28 cellular contexts compared by ENCODE assay signal in genomic region chr10:7056216-7056615, GRCh38.
"Had no signal": no experiment of that assay in that cellular context is flagged by ENCODE, and none has a peak within 500 bp of the region (broad histone marks: within the 10 kb centered on the region; RNA-seq: fewer than 3 reads in every experiment).

No MANE protein-coding gene starts in this region.

- H3K27ac Mint-ChIP-seq: mesothelial cell of epicardium; stimulated activated naive B cell treated with anti-CD40 and anti-IgM and Interleukin-4, amounts not matched to agents 10 μg/mL and 1 μg/mL and 100 μg/mL, for 72 hours had no signal

- H3K4me3 ChIP-seq: left lung, lower lobe of right lung, mucosa of descending colon, ovary, prostate gland, skin epidermis, thoracic aorta, tibial artery, uterus had no signal

- H3K36me3 Mint-ChIP-seq: mesothelial cell of epicardium; naive thymus-derived CD4-positive, alpha-beta T cell; stimulated activated naive B cell treated with anti-CD40 and anti-IgM and Interleukin-4, amounts not matched to agents 10 μg/mL and 1 μg/mL and 100 μg/mL, for 72 hours had no signal

- H3K27me3 Mint-ChIP-seq: natural killer cell treated with Interleukin-12 subunit alpha and Interleukin-12 subunit beta and Interleukin-15 and Interleukin-18, amount 100 ng/mL, for 72 hours; stimulated activated naive B cell treated with anti-CD40 and anti-IgM and Interleukin-4, amounts not matched to agents 10 μg/mL and 1 μg/mL and 100 μg/mL, for 72 hours had no signal

- H3K27ac ChIP-seq: left lung, lower lobe of right lung, ovary, prostate gland, skin epidermis, thoracic aorta, tibial artery, uterus had no signal

- H3K4me1 Mint-ChIP-seq: mesothelial cell of epicardium; stimulated activated naive B cell treated with anti-CD40 and anti-IgM and Interleukin-4, amounts not matched to agents 10 μg/mL and 1 μg/mL and 100 μg/mL, for 72 hours had no signal

- DNase-seq: hippocampal formation; kidney; left colon; left lung; lower lobe of right lung; mammary epithelial cell; mesendoderm; mucosa of descending colon; naive thymus-derived CD4-positive, alpha-beta T cell; ovary; posterior cingulate gyrus; retina; right cardiac atrium; stimulated activated CD4-positive, alpha-beta T cell treated with anti-CD3 and anti-CD28 coated beads, Interleukin-12 subunit alpha, Interleukin-12 subunit beta, amount 100 ng/mL, for 4 hours; stimulated activated CD4-positive, alpha-beta T cell treated with anti-CD3 and anti-CD28 coated beads, Interleukin-15, amount 100 ng/mL, for 24 hours; stimulated activated CD4-positive, alpha-beta T cell treated with anti-CD3 and anti-CD28 coated beads, Interleukin-2, amount 100 ng/mL, for 24 hours; stimulated activated CD4-positive, alpha-beta T cell treated with anti-CD3 and anti-CD28 coated beads, Interleukin-4, amount 100 ng/mL, for 1 hour; stimulated activated naive B cell treated with anti-CD40 and anti-IgM and Interleukin-4, amounts not matched to agents 10 μg/mL and 1 μg/mL and 100 μg/mL, for 72 hours; stimulated activated naive CD8-positive, alpha-beta T cell treated with anti-CD3 and anti-CD28 coated beads, Interleukin-15, Interleukin-2, amounts not matched to agents 100 U/mL and 50 U/mL, for 24 hours; tibial artery; trophoblast cell; uterus had no signal

- H3K9me3 Mint-ChIP-seq: mesothelial cell of epicardium; natural killer cell treated with Interleukin-12 subunit alpha and Interleukin-12 subunit beta and Interleukin-15 and Interleukin-18, amount 100 ng/mL, for 72 hours; stimulated activated naive B cell treated with anti-CD40 and anti-IgM and Interleukin-4, amounts not matched to agents 10 μg/mL and 1 μg/mL and 100 μg/mL, for 72 hours had no signal

- H3K27me3 ChIP-seq: left lung, ovary, tibial artery, uterus had no signal

- ATAC-seq: left colon; left lung; lower lobe of right lung; mucosa of descending colon; naive thymus-derived CD4-positive, alpha-beta T cell; natural killer cell treated with Interleukin-12 subunit alpha and Interleukin-12 subunit beta and Interleukin-15 and Interleukin-18, amount 100 ng/mL, for 72 hours; right cardiac atrium; sciatic nerve; stimulated activated naive B cell treated with anti-CD40 and anti-IgM and Interleukin-4, amounts not matched to agents 10 μg/mL and 1 μg/mL and 100 μg/mL, for 72 hours; stimulated activated naive CD8-positive, alpha-beta T cell treated with anti-CD3 and anti-CD28 coated beads, Interleukin-15, Interleukin-2, amounts not matched to agents 100 U/mL and 50 U/mL, for 24 hours had no signal

- H3K4me3 Mint-ChIP-seq: mesothelial cell of epicardium; naive thymus-derived CD4-positive, alpha-beta T cell; natural killer cell treated with Interleukin-12 subunit alpha and Interleukin-12 subunit beta and Interleukin-15 and Interleukin-18, amount 100 ng/mL, for 72 hours; stimulated activated naive B cell treated with anti-CD40 and anti-IgM and Interleukin-4, amounts not matched to agents 10 μg/mL and 1 μg/mL and 100 μg/mL, for 72 hours had no signal
